In genomic region chr5:116566251-116566650, GRCh38 we compare ENCODE assay signal across 14 cellular contexts. TPM values are rescaled to one million over a fixed set of nuclear protein-coding genes. Genes with fewer than 3 reads are reported as not detected.
DNase-seq lines count a peak whose midpoint lies in the region; ATAC-seq, FAIRE-seq and TF ChIP-seq lines count a peak whose summit lies in the region.
"Had no signal": no experiment of that assay in that cellular context is flagged by ENCODE, and none has a peak within 500 bp of the region (broad histone marks: within the 10 kb centered on the region; RNA-seq: fewer than 3 reads in every experiment).

No MANE protein-coding gene starts in this region.

- peak; percentile 66 for FAIRE-seq in GM12891 (lab: Jason Lieb, UNC)

- no peak for TF ChIP-seq CTCF in esophagus muscularis mucosa (IDR thresholded peaks at IDR 0.05)

- TF ChIP-seq POLR2A in GM12891 (IDR thresholded peaks at IDR 0.05; ENCODE audit: low read depth, low read length) (no peak), esophagus muscularis mucosa (IDR thresholded peaks at IDR 0.05; ENCODE audit: low read depth) (no peak)

- peaks cover 42% of the 10 kb centered on the region for H3K36me3 ChIP-seq in HUES48 (ENCODE audit: control insufficient read depth, insufficient read depth, low read length)
- no peaks in the 10 kb centered on the region for H3K36me3 ChIP-seq in esophagus muscularis mucosa
- H3K36me3 ChIP-seq: adrenal gland had no signal

- no peak for TF ChIP-seq EP300 in esophagus muscularis mucosa (IDR thresholded peaks at IDR 0.05)

- ATAC-seq in GM19463 (IDR thresholded peaks at IDR 0.05; ENCODE audit: unreplicated experiment) (peak; percentile 75), HG02938 (IDR thresholded peaks at IDR 0.05; ENCODE audit: unreplicated experiment) (peak; percentile 65)
- ATAC-seq: stimulated activated naive CD8-positive, alpha-beta T cell treated with anti-CD3 and anti-CD28 coated beads, Interleukin-15, amount 100 ng/mL, for 72 hours had no signal

- H3K27me3 ChIP-seq in HUES48 (ENCODE audit: control insufficient read depth, insufficient read depth, low read length) (no peaks in the 10 kb centered on the region), esophagus muscularis mucosa (peaks cover 0 to 18% (median 0%) of the 10 kb centered on the region in 4 donors)
- H3K27me3 ChIP-seq: adrenal gland had no signal

- peak; percentile 9 for DNase-seq in GM12891 (ENCODE audit: insufficient read length, low spot score)
- no peak for DNase-seq in dermis blood vessel endothelial cell
- DNase-seq in AG08396 (ENCODE audit: low spot score) = no peak
- DNase-seq in NCI-H2081 (lab: John Stamatoyannopoulos, UW) = no peak
- no peak for DNase-seq in esophagus muscularis mucosa (ENCODE audit: extremely low spot score)
- DNase-seq: adrenal gland; dorsolateral prefrontal cortex; foreskin melanocyte; NCI-H1417 treated with DMSO at 0.1 percent for 48 hours; occipital lobe; stimulated activated naive CD8-positive, alpha-beta T cell treated with anti-CD3 and anti-CD28 coated beads, Interleukin-15, amount 100 ng/mL, for 72 hours had no signal

- 68% methylated on average over 1 of the region's 1 CpG for WGBS in esophagus muscularis mucosa

- intact Hi-C loops in esophagus muscularis mucosa (cut with DNase I) = no loop called here

- H3K9ac ChIP-seq in HUES48 (ENCODE audit: low read depth, low read length) = no peak overlapping the region

- H3K9me3 ChIP-seq in HUES48 (ENCODE audit: control insufficient read depth, insufficient read depth, low read length) = no peaks in the 10 kb centered on the region
- H3K9me3 ChIP-seq in esophagus muscularis mucosa = no peaks in the 10 kb centered on the region
- H3K9me3 ChIP-seq: adrenal gland had no signal

- H3K4me1 ChIP-seq in HUES48 (ENCODE audit: control insufficient read depth, insufficient read depth, low read length) = peaks cover 99% of the 10 kb centered on the region
- H3K4me1 ChIP-seq in esophagus muscularis mucosa = peaks cover 0 to 4% (median 0%) of the 10 kb centered on the region in 4 donors

- H3K4me3 ChIP-seq in HUES48 (ENCODE audit: low read depth, low read length) (peak overlapping the region; percentile 36; the same call in 1 of the 2 replicates), esophagus muscularis mucosa (no peak overlapping the region)
- H3K4me3 ChIP-seq: adrenal gland had no signal

- peak overlapping the region; percentile 30 for H3K27ac ChIP-seq in HUES48 (ENCODE audit: low read depth, low read length)
- no peak overlapping the region for H3K27ac ChIP-seq in esophagus muscularis mucosa (replicated peaks in 1 of 4)

TF ChIP-seq in GM12891, 5 proteins besides CTCF, POLR2A, EP300 and RAD21:
- no peak for TF ChIP-seq PAX5 (IDR thresholded peaks at IDR 0.05; ENCODE audit: insufficient read depth, low read length, severe bottlenecking)
- TF ChIP-seq TAF1 (IDR thresholded peaks at IDR 0.05; ENCODE audit: low read depth, low read length) = no peak
- TF ChIP-seq POLR2AphosphoS5 (IDR thresholded peaks at IDR 0.05; ENCODE audit: low read depth, low read length) = no peak
- peak; percentile 67 for TF ChIP-seq SPI1 (IDR thresholded peaks at IDR 0.05; ENCODE audit: low read depth, low read length)

RNA-seq across cellular contexts. Expression of gene SEMA6A, which starts 8.4 kb away (rescaled TPM):
- 1.6 TPM for polyA plus RNA-seq in GM12891 (2012; ENCODE audit: low read depth, missing spikeins)
- total RNA-seq in dermis blood vessel endothelial cell (21.1 and 38.1 TPM in 2 replicates), esophagus muscularis mucosa (10 to 100 TPM; 10.9 to 20.9 (median 14.3) TPM)
